Comparison of ENCODE assay signal across 29 cellular contexts in the genomic region with DNA sequence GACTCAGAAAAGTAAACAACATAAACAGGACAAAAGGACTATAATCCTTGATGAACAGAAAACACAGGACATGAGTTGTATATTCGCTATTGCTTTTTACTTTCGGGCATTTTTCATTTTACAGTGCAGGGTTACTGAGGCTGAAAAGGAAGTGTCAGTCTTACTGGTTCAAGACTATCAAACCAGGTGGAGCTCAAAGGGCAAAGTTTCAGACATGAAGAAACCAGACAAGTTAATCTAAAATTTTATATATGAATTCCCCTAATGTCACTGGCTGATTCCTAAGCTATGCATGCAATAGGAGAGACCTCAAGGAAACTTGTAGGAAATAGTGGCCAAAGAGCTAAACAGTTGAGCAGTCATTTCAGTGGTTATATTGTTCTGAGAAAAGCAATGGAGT. TPM values are rescaled to one million over a fixed set of nuclear protein-coding genes. Genes with fewer than 3 reads are reported as not detected.
"Had no signal": no experiment of that assay in that cellular context is flagged by ENCODE, and none has a peak within 500 bp of the region (broad histone marks: within the 10 kb centered on the region; RNA-seq: fewer than 3 reads in every experiment).

No MANE protein-coding gene starts in this region.

- H3K4me1 ChIP-seq: esophagus squamous epithelium, left lung, lower lobe of right lung had no signal

- H3K36me3 ChIP-seq: gastrocnemius medialis, left lung, lower lobe of right lung had no signal

- H3K9me3 ChIP-seq: esophagus squamous epithelium, gastrocnemius medialis, lower lobe of right lung had no signal

- ATAC-seq: esophagus mucosa, gastrocnemius medialis, heart right ventricle, left lung, left ventricle myocardium superior, lower lobe of right lung had no signal

- H3K4me3 ChIP-seq: coronary artery, dorsolateral prefrontal cortex, esophagus squamous epithelium, gastrocnemius medialis, heart right ventricle, left lung, lower lobe of right lung had no signal

- H3K27me3 ChIP-seq: dorsolateral prefrontal cortex, esophagus squamous epithelium, gastrocnemius medialis, heart right ventricle, left lung had no signal

- DNase-seq: dermis blood vessel endothelial cell; dorsolateral prefrontal cortex; effector CD4-positive, alpha-beta T cell; effector memory CD4-positive, alpha-beta T cell; erythroblast; esophagus squamous epithelium; foreskin fibroblast; foreskin melanocyte; gastrocnemius medialis; glutamatergic neuron; head of caudate nucleus; heart right ventricle; hypothalamus; immature natural killer cell; islet precursor cell; kidney; kidney glomerular epithelial cell; left lung; left ventricle myocardium superior; lower lobe of right lung; mesenchymal stem cell had no signal

- H3K4me3 Mint-ChIP-seq: immature natural killer cell, mesothelial cell of epicardium had no signal

- H3K27ac Mint-ChIP-seq: immature natural killer cell, mesothelial cell of epicardium had no signal

- H3K27ac ChIP-seq: coronary artery, dorsolateral prefrontal cortex, epithelial cell of prostate, esophagus squamous epithelium, gastrocnemius medialis, heart right ventricle, left lung, lower lobe of right lung had no signal

RNA-seq across cellular contexts. Expression of a gene that starts 44.5 kb away (rescaled TPM):
- total RNA-seq: dermis blood vessel endothelial cell, dorsolateral prefrontal cortex, esophagus mucosa, esophagus squamous epithelium, gastrocnemius medialis, heart right ventricle, kidney, left lung, left ventricle myocardium superior, lower leg skin, lower lobe of right lung, lung microvascular endothelial cell, mesenteric fat pad, mesothelial cell of epicardium, mucosa of gallbladder had no signal
- polyA plus RNA-seq: heart right ventricle, immature natural killer cell had no signal
